ENCODE assay signal across 18 cellular contexts in the genomic region with DNA sequence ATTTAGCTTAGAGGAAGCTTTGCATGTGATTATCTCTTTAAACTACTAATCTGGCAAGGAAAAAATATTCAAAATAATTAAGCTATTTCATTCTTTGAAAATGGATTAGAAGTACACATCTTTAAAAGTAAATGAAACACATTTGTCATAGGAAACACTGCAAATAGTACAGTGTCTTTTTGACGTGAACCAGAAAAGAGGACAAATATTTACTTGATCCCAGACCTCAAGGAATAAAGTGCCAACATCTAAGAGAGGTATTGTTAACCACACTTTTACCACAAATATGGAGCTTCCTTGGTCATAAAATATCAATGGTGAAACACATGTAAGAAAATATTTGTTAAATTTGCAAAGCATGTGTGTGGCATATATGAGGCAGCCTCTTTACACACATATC.
"Had no signal": no experiment of that assay in that cellular context is flagged by ENCODE, and none has a peak within 500 bp of the region (broad histone marks: within the 10 kb centered on the region; RNA-seq: fewer than 3 reads in every experiment).

No MANE protein-coding gene starts in this region.

- H3K27me3 ChIP-seq: dorsolateral prefrontal cortex, esophagus muscularis mucosa, foreskin keratinocyte, gastroesophageal sphincter, hepatocyte, left lung had no signal

- H3K27ac Mint-ChIP-seq: mesothelial cell of epicardium, naive B cell had no signal

- H3K9me3 Mint-ChIP-seq: mesothelial cell of epicardium, naive B cell had no signal

- H3K4me1 Mint-ChIP-seq: mesothelial cell of epicardium, naive B cell had no signal

- H2AFZ ChIP-seq: hepatocyte had no signal

- H3K79me2 ChIP-seq: hepatocyte had no signal

- H3K9me3 ChIP-seq: esophagus muscularis mucosa, gastroesophageal sphincter, heart left ventricle, left lung, lower lobe of right lung, mucosa of descending colon had no signal

- ATAC-seq: foreskin keratinocyte, gastroesophageal sphincter, heart left ventricle, left cardiac atrium, left lung, left ventricle myocardium superior, lower lobe of right lung, mucosa of descending colon had no signal

- H3K4me1 ChIP-seq: esophagus muscularis mucosa, foreskin keratinocyte, gastroesophageal sphincter, heart left ventricle, left lung, lower lobe of right lung had no signal

- DNase-seq: dermis blood vessel endothelial cell; dorsolateral prefrontal cortex; effector CD4-positive, alpha-beta T cell; effector memory CD4-positive, alpha-beta T cell; foreskin keratinocyte; heart left ventricle; left cardiac atrium; left lung; left ventricle myocardium superior; lower lobe of right lung; mesenchymal stem cell; mucosa of descending colon; naive B cell had no signal

- H3K4me3 Mint-ChIP-seq: mesothelial cell of epicardium, naive B cell had no signal

- H3K27ac ChIP-seq: coronary artery, dorsolateral prefrontal cortex, esophagus muscularis mucosa, foreskin keratinocyte, gastroesophageal sphincter, heart left ventricle, hepatocyte, left lung, lower lobe of right lung had no signal

- H3K36me3 ChIP-seq: esophagus muscularis mucosa, gastroesophageal sphincter, heart left ventricle, left lung, lower lobe of right lung had no signal

- H3K4me3 ChIP-seq: coronary artery, dorsolateral prefrontal cortex, esophagus muscularis mucosa, gastroesophageal sphincter, heart left ventricle, hepatocyte, left lung, lower lobe of right lung, mucosa of descending colon had no signal

- H3K4me2 ChIP-seq: hepatocyte had no signal

- H3K36me3 Mint-ChIP-seq: mesothelial cell of epicardium, naive B cell had no signal
